Comparison of ENCODE assay signal across 10 cellular contexts in genomic region chr15:82237944-82238534, GRCh38. TPM values are rescaled to one million over a fixed set of nuclear protein-coding genes. Genes with fewer than 3 reads are reported as not detected.
A peak's percentile ranks its signal among the peaks of the same experiment; 100 is the strongest.
DNase-seq lines count a peak whose midpoint lies in the region; ATAC-seq, FAIRE-seq and TF ChIP-seq lines count a peak whose summit lies in the region.
"Not testable (repeated sequence)": the region's sequence is repeated elsewhere in the genome, so short reads cannot be mapped to it uniquely, and the experiment has no call there.
"Had no signal": no experiment of that assay in that cellular context is flagged by ENCODE, and none has a peak within 500 bp of the region (broad histone marks: within the 10 kb centered on the region; RNA-seq: fewer than 3 reads in every experiment).

No MANE protein-coding gene starts in this region.

- not testable (repeated sequence) for ATAC-seq in A549
- ATAC-seq in left colon (peak; percentile 75), mucosa of descending colon (peak; percentile 79)

- TF ChIP-seq POLR2A in A549 (IDR thresholded peaks at IDR 0.05; ENCODE audit: low read length); GM12891 (IDR thresholded peaks at IDR 0.05; ENCODE audit: low read depth, low read length); transverse colon (IDR thresholded peaks at IDR 0.05): not testable (repeated sequence)

- WGBS in A549 (ENCODE audit: missing lambda C conversion rate): 84% methylated on average over 3 of the region's 3 CpGs
- WGBS in small intestine, 3 donors: 6 to 36% (median 9%) methylated on average over 2 of the region's 3 CpGs
- WGBS in transverse colon (ENCODE audit: low coverage in 1 of 2), 2 donors: 56 to 65% methylated on average over 2 to 3 of the region's 3 CpGs

- not testable (repeated sequence) for DNase-seq in A549 (ENCODE audit: low read depth in 1 of 2, low spot score in 1 of 2); GM12891 (ENCODE audit: insufficient read length, low spot score); left colon; transverse colon
- DNase-seq in colonic mucosa: peak; percentile 47
- peak in 1 of 3 donors; percentile 53 for DNase-seq in mucosa of descending colon
- DNase-seq in small intestine: peak; percentile 42

- not testable (repeated sequence) for H3K4me2 ChIP-seq in A549

- CTCF ChIA-PET in A549 (lab: Yijun Ruan, JAX): not testable (repeated sequence)

- TF ChIP-seq EP300 in A549 (IDR thresholded peaks at IDR 0.05); transverse colon (IDR thresholded peaks at IDR 0.05; ENCODE audit: low read depth): not testable (repeated sequence)

- not testable (repeated sequence) for TF ChIP-seq CTCF in A549 (IDR thresholded peaks at IDR 0.05); colonic mucosa (IDR thresholded peaks at IDR 0.05); mucosa of descending colon (IDR thresholded peaks at IDR 0.05); transverse colon (IDR thresholded peaks at IDR 0.05)

- in situ Hi-C loops in transverse colon (cut with MboI; ENCODE audit: low pct_ligation_motif_present in 1 of 4, low pct_unique_long_range_greater_than_20kb in 1 of 4, low sequenced_read_pairs in 3 of 4): not testable (repeated sequence)

- not testable (repeated sequence) for TF ChIP-seq RAD21 in A549 (conservative IDR thresholded peaks at IDR 0.05 in 1 of 2, IDR thresholded peaks at IDR 0.05 in 1 of 2)

- H3K27ac ChIP-seq in A549; small intestine (ENCODE audit: low read depth in 1 of 2, low read length in 1 of 2): not testable (repeated sequence)
- H3K27ac ChIP-seq in colonic mucosa (peak overlapping the region; percentile 76), mucosa of rectum (ENCODE audit: low read depth in 2 of 2, low read length in 2 of 2) (peak overlapping the region; percentile 75 to 80), transverse colon (peak overlapping the region; percentile 32 to 78 (median 73))

- not testable (repeated sequence) for H3K9me3 ChIP-seq in A549; colonic mucosa; mucosa of descending colon; mucosa of rectum (ENCODE audit: control insufficient read depth in 2 of 2, low read length in 2 of 2); small intestine (ENCODE audit: control insufficient read depth, low read depth); transverse colon

- POLR2A ChIA-PET in A549 (lab: Yijun Ruan, JAX): not testable (repeated sequence)

- H3K9ac ChIP-seq in colonic mucosa (ENCODE audit: low read depth in 2 of 2, low read length in 2 of 2); mucosa of rectum (ENCODE audit: low read depth in 1 of 2, low read length in 2 of 2): not testable (repeated sequence)

- not testable (repeated sequence) for H3K4me3 ChIP-seq in A549; colonic mucosa; mucosa of descending colon; mucosa of rectum (ENCODE audit: low read length in 2 of 2); small intestine (ENCODE audit: low read depth in 1 of 2, low read length in 2 of 2); transverse colon

- not testable (repeated sequence) for H3K27me3 ChIP-seq in colonic mucosa; mucosa of rectum (ENCODE audit: control insufficient read depth in 2 of 2, insufficient read depth in 2 of 2, low read length in 2 of 2); small intestine (ENCODE audit: control insufficient read depth in 2 of 2, insufficient read depth in 2 of 2, low read length in 2 of 2); transverse colon

- not testable (repeated sequence) for H3K36me3 ChIP-seq in colonic mucosa; mucosa of descending colon (ENCODE audit: low read depth); mucosa of rectum (ENCODE audit: control insufficient read depth in 2 of 2, insufficient read depth in 2 of 2, low read length in 2 of 2)
- H3K36me3 ChIP-seq in small intestine (ENCODE audit: control insufficient read depth in 2 of 2, insufficient read depth in 2 of 2, low read length in 2 of 2) (peaks cover 4 to 10% of the 10 kb centered on the region in 2 donors), transverse colon (peaks cover 0 to 11% (median 0%) of the 10 kb centered on the region in 4 donors)

- H3K4me1 ChIP-seq in A549; colonic mucosa; small intestine (ENCODE audit: control insufficient read depth in 2 of 2, insufficient read depth in 1 of 2, low read depth in 1 of 2, low read length in 1 of 2): not testable (repeated sequence)
- H3K4me1 ChIP-seq in mucosa of descending colon (ENCODE audit: low read depth) (peaks cover 42% of the 10 kb centered on the region), mucosa of rectum (ENCODE audit: control insufficient read depth in 2 of 2, insufficient read depth in 2 of 2, low read length in 2 of 2) (peaks cover 14 to 31% of the 10 kb centered on the region in 2 donors), transverse colon (peaks cover 0 to 49% (median 20%) of the 10 kb centered on the region in 4 donors)

- intact Hi-C loops in colonic mucosa (cut with DNase I); left colon (cut with DNase I, micrococcal nuclease); mucosa of descending colon (cut with DNase I, micrococcal nuclease); transverse colon (cut with DNase I; ENCODE audit: low total_unique reads): not testable (repeated sequence)

- FAIRE-seq in A549 (lab: Jason Lieb, UNC) (peak; percentile 90), GM12891 (lab: Jason Lieb, UNC) (peak; percentile 13)
- FAIRE-seq in small intestine (lab: Jason Lieb, UNC): not testable (repeated sequence)

RNA-seq across cellular contexts. Expression of gene EFL1, which starts 24.5 kb away (rescaled TPM):
- polyA plus RNA-seq in A549 (2011; rRNA removed): 42.3 and 42.5 TPM in 2 replicates
- polyA plus RNA-seq in A549 (2012; cell fraction: cytosol; rRNA removed): 8.8 and 9.0 TPM in 2 replicates
- polyA plus RNA-seq in A549 (2012; cell fraction: nucleus; rRNA removed): 6.1 and 8.5 TPM in 2 replicates
- polyA plus RNA-seq in A549 (2017; fragmentation: RNase III; extraction: RNeasy Plus Mini Kit Qiagen cat#74134 plus additional on column Dnase treatment): 19.4 to 21.2 TPM (median 20.0 TPM) in 3 replicates
- 41.0 and 44.1 TPM in 2 replicates for polyA minus RNA-seq in A549 (2011; rRNA and poly(A)+ RNA removed)
- 18.2 TPM for polyA plus RNA-seq in GM12891 (2012; ENCODE audit: low read depth, missing spikeins)
- total RNA-seq in colonic mucosa: 10 to 100 TPM; 27.4 to 38.9 TPM
- 10 to 100 TPM; 32.2 to 48.0 TPM for total RNA-seq in left colon
- total RNA-seq in mucosa of descending colon: 10 to 100 TPM; 28.7 to 42.9 (median 33.1) TPM
- polyA plus RNA-seq in small intestine: 10 to 100 TPM; 11.6 to 14.9 (median 11.9) TPM
- 10 to 100 TPM; 35.0 to 57.9 (median 46.5) TPM for total RNA-seq in transverse colon

RNA-seq across cellular contexts. Expression of gene SAXO2, which starts 24.6 kb away (rescaled TPM):
- 1.1 and 4.5 TPM in 2 replicates for polyA plus RNA-seq in A549 (2011; rRNA removed)
- 1.6 and 2.6 TPM in 2 replicates for polyA plus RNA-seq in A549 (2012; cell fraction: cytosol; rRNA removed)
- 2.5 and 2.8 TPM in 2 replicates for polyA plus RNA-seq in A549 (2012; cell fraction: nucleus; rRNA removed)
- 1.8 to 2.5 TPM (median 2.2 TPM) in 3 replicates for polyA plus RNA-seq in A549 (2017; fragmentation: RNase III; extraction: RNeasy Plus Mini Kit Qiagen cat#74134 plus additional on column Dnase treatment)
- 0.37 and 5.2 TPM in 2 replicates for polyA minus RNA-seq in A549 (2011; rRNA and poly(A)+ RNA removed)
- 3.0 TPM for polyA plus RNA-seq in GM12891 (2012; ENCODE audit: low read depth, missing spikeins)
- total RNA-seq in colonic mucosa: under 1 TPM; 0.67 to 0.93 TPM
- total RNA-seq in left colon: 1 to 10 TPM; 1.5 to 8.5 TPM
- 1 to 10 TPM in 2 of 3 donors, under 1 TPM in 1; 0.58 to 2.3 (median 1.3) TPM for total RNA-seq in mucosa of descending colon
- 1 to 10 TPM in 1 of 3 donors, under 1 TPM in 1, not detected in 1; 0.37 to 5.1 TPM for polyA plus RNA-seq in small intestine
- 1 to 10 TPM in 2 of 4 donors, under 1 TPM in 1, not detected in 1; 0.20 to 3.0 (median 2.4) TPM for total RNA-seq in transverse colon
- total RNA-seq: CD4-positive, CD25-positive, alpha-beta regulatory T cell had no signal
- polyA plus RNA-seq: CD14-positive monocyte had no signal
